Comparison of ENCODE assay signal across 36 cellular contexts in genomic region chr22:22245256-22245909, GRCh38. TPM values are rescaled to one million over a fixed set of nuclear protein-coding genes. Genes with fewer than 3 reads are reported as not detected.
"Had no signal": no experiment of that assay in that cellular context is flagged by ENCODE, and none has a peak within 500 bp of the region (broad histone marks: within the 10 kb centered on the region; RNA-seq: fewer than 3 reads in every experiment).

No MANE protein-coding gene starts in this region.

- H3K4me1 Mint-ChIP-seq: brain, mesothelial cell of epicardium, neural crest cell had no signal

- H3K27ac ChIP-seq: ascending aorta, foreskin keratinocyte, heart left ventricle, parathyroid adenoma, psoas muscle, sigmoid colon, upper lobe of left lung, vagina, VCaP had no signal

- ATAC-seq: foreskin keratinocyte; left colon; naive thymus-derived CD8-positive, alpha-beta T cell; psoas muscle; stimulated activated effector memory CD8-positive, alpha-beta T cell treated with anti-CD3 and anti-CD28 coated beads, Interleukin-12 subunit alpha, Interleukin-12 subunit beta, amount 100 ng/mL, for 72 hours; stimulated activated naive CD8-positive, alpha-beta T cell treated with anti-CD3 and anti-CD28 coated beads, Interleukin-15, amount 100 ng/mL, for 72 hours had no signal

- H3K9ac ChIP-seq: parathyroid adenoma had no signal

- H3K9me3 ChIP-seq: ascending aorta, heart left ventricle, psoas muscle, sigmoid colon, upper lobe of left lung, vagina had no signal

- H3K9me3 Mint-ChIP-seq: activated naive CD4-positive, alpha-beta T cell treated with anti-CD3 and anti-CD28 coated beads, Interleukin-2, amount 10 ng/mL, durations not matched to agents 7 days and 5 days; activated naive CD8-positive, alpha-beta T cell treated with anti-CD3 and anti-CD28 coated beads, Interleukin-2, amount 10 ng/mL, durations not matched to agents 7 days and 5 days; activated T-helper 1 cell treated with anti-CD3 and anti-CD28 coated beads, Interleukin-12 subunit alpha, Interleukin-12 subunit beta, Interleukin-2, Interleukin-4 antibody, amounts not matched to agents 30 ng/mL and 10 ng/mL and 1 ng/mL, durations not matched to agents 14 hours and 24 hours and 36 hours; immature natural killer cell; mesothelial cell of epicardium; naive thymus-derived CD8-positive, alpha-beta T cell; neural crest cell; stimulated activated effector memory CD8-positive, alpha-beta T cell treated with anti-CD3 and anti-CD28 coated beads, Interleukin-12 subunit alpha, Interleukin-12 subunit beta, amount 100 ng/mL, for 72 hours; stimulated activated naive CD8-positive, alpha-beta T cell treated with anti-CD3 and anti-CD28 coated beads, Interleukin-15, amount 100 ng/mL, for 72 hours; T-helper 2 cell treated with Interferon-gamma antibody and Interleukin-4, amounts not matched to agents 5 μg/mL and 100 μg/mL, for 36 hours had no signal

- DNase-seq: activated CD4-positive, alpha-beta T cell treated with anti-CD3 and anti-CD28 coated beads for 4 hours; activated CD4-positive, alpha-beta T cell treated with anti-CD3 and anti-CD28 coated beads, Interleukin-2, amount 50 U/mL, for 4 hours; activated effector memory CD4-positive, alpha-beta T cell treated with anti-CD3 and anti-CD28 coated beads, Interleukin-2, amount 50 U/mL, for 16 hours; activated naive CD4-positive, alpha-beta T cell treated with anti-CD3 and anti-CD28 coated beads, Interleukin-2, amount 10 ng/mL, durations not matched to agents 7 days and 5 days; activated naive CD8-positive, alpha-beta T cell treated with anti-CD3 and anti-CD28 coated beads, Interleukin-2, amount 10 ng/mL, durations not matched to agents 7 days and 5 days; activated T-cell treated with anti-CD3 and anti-CD28 coated beads, Interleukin-2, amount 50 U/mL, for 1 hour; cortex of kidney; foreskin keratinocyte; heart left ventricle; hypothalamus; immature natural killer cell; kidney; left colon; naive thymus-derived CD8-positive, alpha-beta T cell; occipital lobe; psoas muscle; sigmoid colon; small intestine; stimulated activated CD4-positive, alpha-beta T cell treated with anti-CD3 and anti-CD28 coated beads, Interleukin-4, amount 100 ng/mL, for 24 hours; stimulated activated naive CD8-positive, alpha-beta T cell treated with anti-CD3 and anti-CD28 coated beads, Interleukin-15, amount 100 ng/mL, for 72 hours; substantia nigra had no signal

- H3K36me3 ChIP-seq: ascending aorta, heart left ventricle, sigmoid colon, upper lobe of left lung, vagina had no signal

- H2AFZ ChIP-seq: parathyroid adenoma had no signal

- H3K27ac Mint-ChIP-seq: activated T-helper 1 cell treated with anti-CD3 and anti-CD28 coated beads, Interleukin-12 subunit alpha, Interleukin-12 subunit beta, Interleukin-2, Interleukin-4 antibody, amounts not matched to agents 30 ng/mL and 10 ng/mL and 1 ng/mL, durations not matched to agents 14 hours and 24 hours and 36 hours; brain; immature natural killer cell; mesothelial cell of epicardium; stimulated activated effector memory CD8-positive, alpha-beta T cell treated with anti-CD3 and anti-CD28 coated beads, Interleukin-12 subunit alpha, Interleukin-12 subunit beta, amount 100 ng/mL, for 72 hours; T-helper 2 cell treated with Interferon-gamma antibody and Interleukin-4, amounts not matched to agents 5 μg/mL and 100 μg/mL, for 36 hours had no signal

- H3K36me3 Mint-ChIP-seq: activated naive CD4-positive, alpha-beta T cell treated with anti-CD3 and anti-CD28 coated beads, Interleukin-2, amount 10 ng/mL, durations not matched to agents 7 days and 5 days; activated naive CD8-positive, alpha-beta T cell treated with anti-CD3 and anti-CD28 coated beads, Interleukin-2, amount 10 ng/mL, durations not matched to agents 7 days and 5 days; brain; immature natural killer cell; mesothelial cell of epicardium; naive thymus-derived CD8-positive, alpha-beta T cell; stimulated activated effector memory CD8-positive, alpha-beta T cell treated with anti-CD3 and anti-CD28 coated beads, Interleukin-12 subunit alpha, Interleukin-12 subunit beta, amount 100 ng/mL, for 72 hours had no signal

- H3K4me3 Mint-ChIP-seq: activated naive CD4-positive, alpha-beta T cell treated with anti-CD3 and anti-CD28 coated beads, Interleukin-2, amount 10 ng/mL, durations not matched to agents 7 days and 5 days; activated naive CD8-positive, alpha-beta T cell treated with anti-CD3 and anti-CD28 coated beads, Interleukin-2, amount 10 ng/mL, durations not matched to agents 7 days and 5 days; activated T-helper 1 cell treated with anti-CD3 and anti-CD28 coated beads, Interleukin-12 subunit alpha, Interleukin-12 subunit beta, Interleukin-2, Interleukin-4 antibody, amounts not matched to agents 30 ng/mL and 10 ng/mL and 1 ng/mL, durations not matched to agents 14 hours and 24 hours and 36 hours; brain; immature natural killer cell; mesothelial cell of epicardium; naive thymus-derived CD8-positive, alpha-beta T cell; neural crest cell; stimulated activated effector memory CD8-positive, alpha-beta T cell treated with anti-CD3 and anti-CD28 coated beads, Interleukin-12 subunit alpha, Interleukin-12 subunit beta, amount 100 ng/mL, for 72 hours; stimulated activated naive CD8-positive, alpha-beta T cell treated with anti-CD3 and anti-CD28 coated beads, Interleukin-15, amount 100 ng/mL, for 72 hours; T-helper 2 cell treated with Interferon-gamma antibody and Interleukin-4, amounts not matched to agents 5 μg/mL and 100 μg/mL, for 36 hours had no signal

- H3K4me1 ChIP-seq: ascending aorta, foreskin keratinocyte, heart left ventricle, parathyroid adenoma, psoas muscle, sigmoid colon, upper lobe of left lung, vagina had no signal

- H3K27me3 ChIP-seq: ascending aorta, upper lobe of left lung, vagina had no signal

- H3K79me2 ChIP-seq: parathyroid adenoma had no signal

- H3K4me3 ChIP-seq: ascending aorta, heart left ventricle, psoas muscle, sigmoid colon, upper lobe of left lung, vagina had no signal

RNA-seq across cellular contexts. Expression of gene VPREB1, which starts 0.8 kb away (rescaled TPM):
- total RNA-seq: activated naive CD8-positive, alpha-beta T cell treated with anti-CD3 and anti-CD28 coated beads, Interleukin-2, amount 10 ng/mL, durations not matched to agents 7 days and 5 days; activated T-helper 1 cell treated with anti-CD3 and anti-CD28 coated beads, Interleukin-12 subunit alpha, Interleukin-12 subunit beta, Interleukin-2, Interleukin-4 antibody, amounts not matched to agents 30 ng/mL and 10 ng/mL and 1 ng/mL, durations not matched to agents 14 hours and 24 hours and 36 hours; ascending aorta; cardiac septum; chondrocyte; endothelial cell of umbilical vein; foreskin keratinocyte; heart left ventricle; kidney; left colon; lower leg skin; mesothelial cell of epicardium; naive thymus-derived CD8-positive, alpha-beta T cell; neural crest cell; occipital lobe; psoas muscle; sigmoid colon; upper lobe of left lung; vagina had no signal
